In the genomic region with DNA sequence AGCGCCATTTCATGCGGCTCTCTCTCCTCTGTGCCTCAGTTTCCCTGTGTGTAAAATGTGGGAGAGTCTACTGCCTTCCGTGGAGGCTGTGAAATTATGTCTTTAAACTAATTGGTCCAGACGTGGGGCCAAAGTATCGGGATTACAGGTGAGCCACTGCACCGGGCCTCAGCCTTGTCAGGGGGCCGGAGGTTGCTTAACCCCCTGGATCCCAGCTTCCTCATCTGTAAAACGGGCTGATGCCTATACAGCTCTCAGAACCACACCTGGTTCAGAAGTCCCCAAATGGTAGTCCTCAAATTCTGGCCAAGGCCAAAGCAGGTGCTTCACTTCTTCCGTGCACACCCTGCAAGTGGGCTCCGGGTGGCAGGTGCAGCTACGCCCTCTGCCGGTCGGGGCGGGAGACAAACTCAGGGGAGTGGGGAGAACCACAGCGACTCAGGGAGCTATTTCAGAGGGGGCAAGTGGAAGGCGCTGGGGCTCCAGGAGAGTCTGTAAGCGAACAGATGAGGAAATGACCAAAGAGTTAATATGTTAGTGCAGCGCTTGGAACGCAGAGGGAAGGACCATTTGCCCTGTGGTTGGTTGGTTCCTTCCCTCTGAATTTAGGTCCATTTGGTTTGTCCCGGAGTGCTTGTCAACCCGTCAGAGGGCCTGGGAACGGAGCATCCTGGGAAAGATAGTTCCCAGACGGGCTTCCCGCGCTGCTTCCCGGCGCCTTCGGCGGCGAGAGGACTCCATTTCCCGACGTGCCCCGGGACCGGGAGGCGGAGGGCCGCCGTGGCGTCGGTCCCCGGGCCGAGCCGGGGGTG, we compare ENCODE assay signal across 1 cellular context.
TF ChIP-seq lines count a peak whose summit lies in the region.

A gene (plus strand): TSS at position 812 of the 812 bp plus-strand sequence. CDS start 135 bp downstream, outside the sequence.

TF ChIP-seq in HEK293, 187 proteins besides CTCF, POLR2A, EP300 and RAD21 (continued from another document):
- TF ChIP-seq, protein P1, sequence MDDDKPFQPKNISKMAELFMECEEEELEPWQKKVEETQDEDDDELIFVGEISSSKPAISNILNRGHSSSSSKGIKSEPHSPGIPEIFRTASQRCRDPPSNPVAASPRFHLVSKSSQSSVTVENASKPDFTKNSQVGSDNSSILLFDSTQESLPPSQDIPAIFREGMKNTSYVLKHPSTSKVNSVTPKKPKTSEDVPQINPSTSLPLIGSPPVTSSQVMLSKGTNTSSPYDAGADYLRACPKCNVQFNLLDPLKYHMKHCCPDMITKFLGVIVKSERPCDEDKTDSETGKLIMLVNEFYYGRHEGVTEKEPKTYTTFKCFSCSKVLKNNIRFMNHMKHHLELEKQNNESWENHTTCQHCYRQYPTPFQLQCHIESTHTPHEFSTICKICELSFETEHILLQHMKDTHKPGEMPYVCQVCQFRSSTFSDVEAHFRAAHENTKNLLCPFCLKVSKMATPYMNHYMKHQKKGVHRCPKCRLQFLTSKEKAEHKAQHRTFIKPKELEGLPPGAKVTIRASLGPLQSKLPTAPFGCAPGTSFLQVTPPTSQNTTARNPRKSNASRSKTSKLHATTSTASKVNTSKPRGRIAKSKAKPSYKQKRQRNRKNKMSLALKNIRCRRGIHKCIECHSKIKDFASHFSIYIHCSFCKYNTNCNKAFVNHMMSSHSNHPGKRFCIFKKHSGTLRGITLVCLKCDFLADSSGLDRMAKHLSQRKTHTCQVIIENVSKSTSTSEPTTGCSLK (tag by site-specific recombination; IDR thresholded peaks at IDR 0.05), result no peak
- TF ChIP-seq ZNF776 (tag by site-specific recombination; IDR thresholded peaks at IDR 0.05; ENCODE audit: borderline replicate concordance), result no peak
TF ChIP-seq in HEK293: peak in this region for 53.
